Comparison of ENCODE assay signal across 29 cellular contexts in genomic region chr1:62198069-62198780, GRCh38. TPM values are rescaled to one million over a fixed set of nuclear protein-coding genes. Genes with fewer than 3 reads are reported as not detected.
A peak's percentile ranks its signal among the peaks of the same experiment; 100 is the strongest.
DNase-seq lines count a peak whose midpoint lies in the region; ATAC-seq, FAIRE-seq and TF ChIP-seq lines count a peak whose summit lies in the region.
"Had no signal": no experiment of that assay in that cellular context is flagged by ENCODE, and none has a peak within 500 bp of the region (broad histone marks: within the 10 kb centered on the region; RNA-seq: fewer than 3 reads in every experiment).

No MANE protein-coding gene starts in this region.

- DNase-seq in ELF-1 (ENCODE audit: low read depth, low spot score) (peak; percentile 63), KBM-7 (peak; percentile 8), neural crest cell (ENCODE audit: low read depth, low spot score) (no peak), SKM-1 treated with dmso at 0.1 percent for 144 hours (lab: John Stamatoyannopoulos, UW; ENCODE audit: unreplicated experiment) (no peak), MCF 10A (ENCODE audit: unreplicated experiment) (no peak), HTR-8/SVneo (ENCODE audit: insufficient read length, low spot score) (no peak)
- DNase-seq: activated CD4-positive, alpha-beta memory T cell treated with anti-CD3 and anti-CD28 coated beads for 36 hours; activated CD4-positive, alpha-beta T cell treated with anti-CD3 and anti-CD28 coated beads for 1 hour; activated naive CD4-positive, alpha-beta T cell treated with Interleukin-2 at 50 U/mL for 16 hours; CD8-positive, alpha-beta memory T cell; cerebellar nuclear complex; dermis blood vessel endothelial cell; DMS153; NCI-H1048; SHP77; stimulated activated CD4-positive, alpha-beta T cell treated with anti-CD3 and anti-CD28 coated beads, Interleukin-2, amount 100 ng/mL, for 48 hours; stimulated activated naive CD8-positive, alpha-beta T cell treated with anti-CD3 and anti-CD28 coated beads, Interleukin-15, amount 100 ng/mL, for 72 hours; T-helper 2 cell had no signal

- in situ Hi-C loops in KBM-7 (cut with MboI; ENCODE audit: low pct_unique_long_range_greater_than_20kb, low sequenced_read_pairs): no loop called here

- peak overlapping the region; percentile 4 for H3K4me3 Mint-ChIP-seq in neural crest cell
- H3K4me3 Mint-ChIP-seq in MCF 10A (ENCODE audit: unreplicated experiment): no peak overlapping the region
- H3K4me3 Mint-ChIP-seq: activated CD4-positive, alpha-beta memory T cell treated with anti-CD3 and anti-CD28 coated beads for 36 hours; B cell; CD8-positive, alpha-beta memory T cell; stimulated activated naive CD8-positive, alpha-beta T cell treated with anti-CD3 and anti-CD28 coated beads, Interleukin-15, amount 100 ng/mL, for 72 hours had no signal

- H3K27me3 Mint-ChIP-seq in neural crest cell (ENCODE audit: low read depth) (peaks cover 59% of the 10 kb centered on the region), MCF 10A (ENCODE audit: insufficient read depth, unreplicated experiment) (no peaks in the 10 kb centered on the region)

- no TSS peak for BruUV-seq in MCF 10A (replicated peaks; lab: Mats Ljungman, UMichigan)

- peak overlapping the region; percentile 8 for H3K4me3 ChIP-seq in iPS-11a (ENCODE audit: low read depth, low read length)
- H3K4me3 ChIP-seq: esophagus muscularis mucosa, prostate gland, right lobe of liver, spleen, thoracic aorta had no signal

- H3K27ac Mint-ChIP-seq in neural crest cell (ENCODE audit: unreplicated experiment): no peak overlapping the region
- no peak overlapping the region for H3K27ac Mint-ChIP-seq in MCF 10A (ENCODE audit: low read depth, unreplicated experiment)
- H3K27ac Mint-ChIP-seq: activated CD4-positive, alpha-beta memory T cell treated with anti-CD3 and anti-CD28 coated beads for 36 hours; B cell; stimulated activated naive CD8-positive, alpha-beta T cell treated with anti-CD3 and anti-CD28 coated beads, Interleukin-15, amount 100 ng/mL, for 72 hours had no signal

- H3K36me3 Mint-ChIP-seq in neural crest cell (ENCODE audit: low read depth) (peaks cover 4% of the 10 kb centered on the region), MCF 10A (ENCODE audit: insufficient read depth, unreplicated experiment) (no peaks in the 10 kb centered on the region)
- H3K36me3 Mint-ChIP-seq: activated CD4-positive, alpha-beta memory T cell treated with anti-CD3 and anti-CD28 coated beads for 36 hours had no signal

- no peak for ATAC-seq in GM19463 (IDR thresholded peaks at IDR 0.05; ENCODE audit: unreplicated experiment)
- ATAC-seq: Panc1; stimulated activated naive CD8-positive, alpha-beta T cell treated with anti-CD3 and anti-CD28 coated beads, Interleukin-15, amount 100 ng/mL, for 72 hours had no signal

- CTCF ChIA-PET in MCF 10A (lab: Yijun Ruan, JAX): interaction anchor here (0.6 kb wide), 1 partner anchor 107 kb away, joined by 3 read pairs; no protein-coding TSS in a partner anchor

- H3K9me3 Mint-ChIP-seq in neural crest cell (peaks cover 5% of the 10 kb centered on the region), MCF 10A (ENCODE audit: unreplicated experiment) (no peaks in the 10 kb centered on the region)
- H3K9me3 Mint-ChIP-seq: activated CD4-positive, alpha-beta memory T cell treated with anti-CD3 and anti-CD28 coated beads for 36 hours had no signal

- TF ChIP-seq CTCF in neural crest cell (conservative IDR thresholded peaks at IDR 0.05): no peak
- TF ChIP-seq CTCF in MCF 10A (IDR thresholded peaks at IDR 0.05; ENCODE audit: unreplicated experiment): no peak

- H3K4me1 Mint-ChIP-seq in neural crest cell (peaks cover 32% of the 10 kb centered on the region), MCF 10A (ENCODE audit: insufficient read depth, unreplicated experiment) (peaks cover 7% of the 10 kb centered on the region)
- H3K4me1 Mint-ChIP-seq: B cell had no signal

- intact Hi-C loops in MCF 10A (cut with micrococcal nuclease): no loop called here

- POLR2A ChIA-PET in MCF 10A (lab: Yijun Ruan, JAX): interaction anchor here (0.7 to 0.8 kb wide), 2 partner anchors 16 to 1465 kb away, joined by 3 read pairs; no protein-coding TSS in a partner anchor

- FAIRE-seq in HTR-8/SVneo (lab: Jason Lieb, UNC): no peak
- FAIRE-seq: urothelium cell line had no signal

RNA-seq across cellular contexts. Expression of gene L1TD1, which starts 3.6 kb away (rescaled TPM):
- total RNA-seq in neural crest cell: 10.1 and 11.5 TPM in 2 replicates
- total RNA-seq in MCF 10A (2022): not detected in 2 replicates
- total RNA-seq: A673; activated CD4-positive, alpha-beta memory T cell treated with anti-CD3 and anti-CD28 coated beads for 36 hours; B cell; CD8-positive, alpha-beta memory T cell; dermis blood vessel endothelial cell had no signal

Comparison
In these comparisons a context has a peak if more than half of its experiments do, and no peak if none do; other contexts are left out.
1. DNase-seq: peak in ELF-1 (single experiment) and KBM-7 (single experiment); none in neural crest cell (single experiment), SKM-1 treated with dmso at 0.1 percent for 144 hours (single experiment), MCF 10A (single experiment) and HTR-8/SVneo (single experiment).
2. RNA of gene L1TD1, which starts 3.6 kb away (total RNA-seq): 10.1 to 11.5 TPM in neural crest cell; not detected in MCF 10A; every median in the first group is over 10 times any median in the second.